ENCODE assay signal across 2 cellular contexts in the genomic region with DNA sequence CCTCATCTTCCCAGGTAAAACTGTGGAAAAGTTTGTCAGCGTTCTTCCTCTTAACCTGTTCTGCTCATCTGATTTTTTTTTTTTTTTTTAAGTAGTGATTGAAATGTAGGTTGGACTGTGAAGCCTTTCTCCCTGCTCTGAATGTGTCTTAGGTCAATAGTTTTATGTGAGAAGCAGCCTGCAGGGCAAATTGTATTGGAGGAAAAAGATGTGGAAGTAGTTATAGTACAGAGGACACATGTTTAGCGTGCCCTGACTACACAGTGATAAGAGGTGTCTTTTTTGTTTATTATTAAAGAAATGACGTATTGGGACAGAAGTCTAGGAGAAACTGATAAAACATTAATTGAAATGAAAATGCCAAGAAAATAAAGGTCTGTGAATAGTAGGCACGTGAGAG.
TF ChIP-seq lines count a peak whose summit lies in the region.

No MANE protein-coding gene starts in this region.

TF ChIP-seq in A549, 52 proteins besides CTCF, POLR2A, EP300 and RAD21:
- TF ChIP-seq, protein P1, sequence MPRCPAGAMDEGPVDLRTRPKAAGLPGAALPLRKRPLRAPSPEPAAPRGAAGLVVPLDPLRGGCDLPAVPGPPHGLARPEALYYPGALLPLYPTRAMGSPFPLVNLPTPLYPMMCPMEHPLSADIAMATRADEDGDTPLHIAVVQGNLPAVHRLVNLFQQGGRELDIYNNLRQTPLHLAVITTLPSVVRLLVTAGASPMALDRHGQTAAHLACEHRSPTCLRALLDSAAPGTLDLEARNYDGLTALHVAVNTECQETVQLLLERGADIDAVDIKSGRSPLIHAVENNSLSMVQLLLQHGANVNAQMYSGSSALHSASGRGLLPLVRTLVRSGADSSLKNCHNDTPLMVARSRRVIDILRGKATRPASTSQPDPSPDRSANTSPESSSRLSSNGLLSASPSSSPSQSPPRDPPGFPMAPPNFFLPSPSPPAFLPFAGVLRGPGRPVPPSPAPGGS (IDR thresholded peaks at IDR 0.05): no peak
- TF ChIP-seq SMC3 (IDR thresholded peaks at IDR 0.05) (no peak), CHD2 (IDR thresholded peaks at IDR 0.05; ENCODE audit: low read length, partially characterized antibody) (no peak), MAZ (IDR thresholded peaks at IDR 0.05; ENCODE audit: borderline replicate concordance, low read depth, low read length) (no peak), ZC3H11A (IDR thresholded peaks at IDR 0.05) (no peak), REST (IDR thresholded peaks at IDR 0.05) (no peak), CBX2 (IDR thresholded peaks at IDR 0.05; ENCODE audit: borderline replicate concordance, low read depth) (no peak), EHF (CRISPR knock-in tag; IDR thresholded peaks at IDR 0.05) (no peak), HOXB13 (CRISPR knock-in tag; IDR thresholded peaks at IDR 0.05; ENCODE audit: low read depth) (no peak), POLR2AphosphoS2 (conservative IDR thresholded peaks at IDR 0.05; ENCODE audit: low read length) (no peak), HEYL (CRISPR knock-in tag; IDR thresholded peaks at IDR 0.05) (no peak), RFX5 (IDR thresholded peaks at IDR 0.05) (no peak), FOSB (CRISPR knock-in tag; IDR thresholded peaks at IDR 0.05) (no peak), HES2 (IDR thresholded peaks at IDR 0.05) (no peak), CHD4 (IDR thresholded peaks at IDR 0.05; ENCODE audit: borderline replicate concordance) (no peak), SREBF2 (IDR thresholded peaks at IDR 0.05) (no peak)
- TF ChIP-seq, protein P2, sequence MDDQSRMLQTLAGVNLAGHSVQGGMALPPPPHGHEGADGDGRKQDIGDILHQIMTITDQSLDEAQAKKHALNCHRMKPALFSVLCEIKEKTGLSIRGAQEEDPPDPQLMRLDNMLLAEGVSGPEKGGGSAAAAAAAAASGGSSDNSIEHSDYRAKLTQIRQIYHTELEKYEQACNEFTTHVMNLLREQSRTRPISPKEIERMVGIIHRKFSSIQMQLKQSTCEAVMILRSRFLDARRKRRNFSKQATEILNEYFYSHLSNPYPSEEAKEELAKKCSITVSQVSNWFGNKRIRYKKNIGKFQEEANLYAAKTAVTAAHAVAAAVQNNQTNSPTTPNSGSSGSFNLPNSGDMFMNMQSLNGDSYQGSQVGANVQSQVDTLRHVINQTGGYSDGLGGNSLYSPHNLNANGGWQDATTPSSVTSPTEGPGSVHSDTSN (IDR thresholded peaks at IDR 0.05): no peak
- TF ChIP-seq, protein P3, sequence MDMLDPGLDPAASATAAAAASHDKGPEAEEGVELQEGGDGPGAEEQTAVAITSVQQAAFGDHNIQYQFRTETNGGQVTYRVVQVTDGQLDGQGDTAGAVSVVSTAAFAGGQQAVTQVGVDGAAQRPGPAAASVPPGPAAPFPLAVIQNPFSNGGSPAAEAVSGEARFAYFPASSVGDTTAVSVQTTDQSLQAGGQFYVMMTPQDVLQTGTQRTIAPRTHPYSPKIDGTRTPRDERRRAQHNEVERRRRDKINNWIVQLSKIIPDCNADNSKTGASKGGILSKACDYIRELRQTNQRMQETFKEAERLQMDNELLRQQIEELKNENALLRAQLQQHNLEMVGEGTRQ (IDR thresholded peaks at IDR 0.05): no peak

TF ChIP-seq in K562, 482 proteins besides CTCF, POLR2A, EP300 and RAD21 (continued from another document):
- TF ChIP-seq IRF9 (tag; IDR thresholded peaks at IDR 0.05) (no peak), U2AF2 (optimal IDR thresholded peaks at IDR 0.05; ENCODE audit: low read depth, low read length) (no peak)
- TF ChIP-seq, protein P4, sequence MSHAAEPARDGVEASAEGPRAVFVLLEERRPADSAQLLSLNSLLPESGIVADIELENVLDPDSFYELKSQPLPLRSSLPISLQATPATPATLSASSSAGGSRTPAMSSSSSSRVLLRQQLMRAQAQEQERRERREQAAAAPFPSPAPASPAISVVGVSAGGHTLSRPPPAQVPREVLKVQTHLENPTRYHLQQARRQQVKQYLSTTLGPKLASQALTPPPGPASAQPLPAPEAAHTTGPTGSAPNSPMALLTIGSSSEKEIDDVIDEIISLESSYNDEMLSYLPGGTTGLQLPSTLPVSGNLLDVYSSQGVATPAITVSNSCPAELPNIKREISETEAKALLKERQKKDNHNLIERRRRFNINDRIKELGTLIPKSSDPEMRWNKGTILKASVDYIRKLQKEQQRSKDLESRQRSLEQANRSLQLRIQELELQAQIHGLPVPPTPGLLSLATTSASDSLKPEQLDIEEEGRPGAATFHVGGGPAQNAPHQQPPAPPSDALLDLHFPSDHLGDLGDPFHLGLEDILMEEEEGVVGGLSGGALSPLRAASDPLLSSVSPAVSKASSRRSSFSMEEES (CRISPR knock-in tag; IDR thresholded peaks at IDR 0.05): no peak
